29 cellular contexts compared by ENCODE assay signal in genomic region chr7:145489609-145490008, GRCh38.
"Had no signal": no experiment of that assay in that cellular context is flagged by ENCODE, and none has a peak within 500 bp of the region (broad histone marks: within the 10 kb centered on the region; RNA-seq: fewer than 3 reads in every experiment).

No MANE protein-coding gene starts in this region.

- FAIRE-seq: colon, endometrium, endothelial cell of umbilical vein, frontal cortex had no signal

- H3K27ac ChIP-seq: colonic mucosa, coronary artery, dorsolateral prefrontal cortex, epithelial cell of prostate, esophagus muscularis mucosa, esophagus squamous epithelium, foreskin keratinocyte, gastrocnemius medialis, gastroesophageal sphincter, heart left ventricle, heart right ventricle, hepatocyte had no signal

- H3K9me3 ChIP-seq: colonic mucosa, gastrocnemius medialis had no signal

- ATAC-seq: effector memory CD8-positive, alpha-beta T cell; esophagus mucosa; foreskin keratinocyte; gastrocnemius medialis; gastroesophageal sphincter; heart left ventricle; heart right ventricle had no signal

- H3K4me1 ChIP-seq: colonic mucosa, esophagus squamous epithelium, foreskin keratinocyte, gastrocnemius medialis, gastroesophageal sphincter, heart left ventricle, heart right ventricle had no signal

- DNase-seq: colonic mucosa; cortex of kidney; dermis blood vessel endothelial cell; dorsolateral prefrontal cortex; effector CD4-positive, alpha-beta T cell; effector CD8-positive, alpha-beta T cell; effector memory CD4-positive, alpha-beta T cell; effector memory CD8-positive, alpha-beta T cell; endodermal cell; erythroblast; esophagus squamous epithelium; foreskin fibroblast; foreskin keratinocyte; foreskin melanocyte; gastrocnemius medialis; glutamatergic neuron; head of caudate nucleus; heart left ventricle; heart right ventricle had no signal

- H3K79me2 ChIP-seq: hepatocyte had no signal

- H2AFZ ChIP-seq: hepatocyte had no signal

- H3K36me3 ChIP-seq: colonic mucosa, esophagus muscularis mucosa, esophagus squamous epithelium, gastrocnemius medialis, gastroesophageal sphincter, heart left ventricle, heart right ventricle had no signal

- H3K4me2 ChIP-seq: hepatocyte had no signal

- H3K4me3 ChIP-seq: colonic mucosa, coronary artery, dorsolateral prefrontal cortex, esophagus muscularis mucosa, esophagus squamous epithelium, gastrocnemius medialis, gastroesophageal sphincter, heart left ventricle, heart right ventricle, hepatocyte had no signal

- H3K27me3 ChIP-seq: colonic mucosa, esophagus muscularis mucosa, esophagus squamous epithelium, foreskin keratinocyte, gastrocnemius medialis, gastroesophageal sphincter, heart left ventricle, heart right ventricle, hepatocyte had no signal
